39 cellular contexts compared by ENCODE assay signal in the genomic region with DNA sequence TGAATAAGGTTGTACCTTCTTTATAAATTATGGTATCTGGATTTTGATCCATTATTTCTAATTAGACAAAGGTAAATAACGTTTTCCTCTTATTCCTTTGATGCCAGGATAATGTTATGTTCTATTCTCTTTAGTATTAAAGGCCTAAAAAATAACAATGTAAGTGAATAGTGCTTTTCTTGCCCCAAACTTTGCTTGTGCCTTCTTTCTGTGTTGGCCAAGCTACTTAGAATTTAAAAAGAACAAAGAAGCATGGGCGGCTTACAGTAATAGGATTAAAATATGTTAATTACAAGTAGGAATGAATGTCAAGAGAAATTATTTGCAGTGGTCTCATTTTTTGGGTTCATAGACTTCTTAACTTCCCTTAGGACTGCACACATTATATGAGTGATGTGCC.
"Had no signal": no experiment of that assay in that cellular context is flagged by ENCODE, and none has a peak within 500 bp of the region (broad histone marks: within the 10 kb centered on the region; RNA-seq: fewer than 3 reads in every experiment).

No MANE protein-coding gene starts in this region.

- FAIRE-seq: astrocyte, bronchial epithelial cell had no signal

- H3K27ac Mint-ChIP-seq: activated naive CD4-positive, alpha-beta T cell treated with anti-CD3 and anti-CD28 coated beads for 36 hours; activated naive CD4-positive, alpha-beta T cell treated with anti-CD3 and anti-CD28 coated beads, Interleukin-2, amount 10 ng/mL, durations not matched to agents 7 days and 5 days; activated naive CD4-positive, alpha-beta T cell treated with anti-CD3 and anti-CD28 coated beads, Interleukin-2, amount 50 U/mL, for 24 hours; activated naive CD4-positive, alpha-beta T cell treated with anti-CD3 and anti-CD28 coated beads, Interleukin-2, amount 50 U/mL, for 72 hours; activated naive CD8-positive, alpha-beta T cell; activated naive CD8-positive, alpha-beta T cell treated with anti-CD3 and anti-CD28 coated beads for 36 hours; activated naive CD8-positive, alpha-beta T cell treated with anti-CD3 and anti-CD28 coated beads, Interleukin-2, amount 10 ng/mL, durations not matched to agents 7 days and 5 days; activated naive CD8-positive, alpha-beta T cell treated with anti-CD3 and anti-CD28 coated beads, Interleukin-2, amount 50 U/mL, for 24 hours; activated T-cell treated with anti-CD3 and anti-CD28 coated beads, Interleukin-2, amount 50 U/mL, for 24 hours; activated T-cell treated with anti-CD3 and anti-CD28 coated beads, Interleukin-2, amount 50 U/mL, for 72 hours; activated T-helper 1 cell treated with anti-CD3 and anti-CD28 coated beads, Interleukin-12 subunit alpha, Interleukin-12 subunit beta, Interleukin-2, Interleukin-4 antibody, amounts not matched to agents 30 ng/mL and 10 ng/mL and 1 ng/mL, durations not matched to agents 14 hours and 24 hours and 36 hours; activated T-helper 17 cell treated with anti-CD3 and anti-CD28 coated beads, Interleukin-2, amount 50 U/mL, for 72 hours; activated T-helper 2 cell treated with anti-CD3 and anti-CD28 coated beads, Interferon-gamma antibody, Interleukin-2, Interleukin-4, amounts not matched to agents 10 μg/mL and 5 μg/mL and 100 μg/mL, durations not matched to agents 14 hours and 24 hours and 36 hours; brain had no signal

- H3K27me3 ChIP-seq: adrenal gland, ascending aorta, body of pancreas, brain microvascular endothelial cell, breast epithelium, cardiac muscle cell had no signal

- H3K4me3 ChIP-seq: adrenal gland, ascending aorta, body of pancreas, breast epithelium, cardiac muscle cell had no signal

- H3K36me3 Mint-ChIP-seq: activated naive CD4-positive, alpha-beta T cell treated with anti-CD3 and anti-CD28 coated beads, Interleukin-2, amount 10 ng/mL, durations not matched to agents 7 days and 5 days; activated naive CD4-positive, alpha-beta T cell treated with anti-CD3 and anti-CD28 coated beads, Interleukin-2, amount 50 U/mL, for 24 hours; activated naive CD4-positive, alpha-beta T cell treated with anti-CD3 and anti-CD28 coated beads, Interleukin-2, amount 50 U/mL, for 72 hours; activated naive CD8-positive, alpha-beta T cell; activated naive CD8-positive, alpha-beta T cell treated with anti-CD3 and anti-CD28 coated beads for 36 hours; activated naive CD8-positive, alpha-beta T cell treated with anti-CD3 and anti-CD28 coated beads, Interleukin-2, amount 10 ng/mL, durations not matched to agents 7 days and 5 days had no signal

- H3K4me1 Mint-ChIP-seq: activated naive CD4-positive, alpha-beta T cell treated with anti-CD3 and anti-CD28 coated beads, Interleukin-2, amount 10 ng/mL, durations not matched to agents 7 days and 5 days; activated naive CD4-positive, alpha-beta T cell treated with anti-CD3 and anti-CD28 coated beads, Interleukin-2, amount 50 U/mL, for 24 hours; activated naive CD8-positive, alpha-beta T cell treated with anti-CD3 and anti-CD28 coated beads for 36 hours; activated naive CD8-positive, alpha-beta T cell treated with anti-CD3 and anti-CD28 coated beads, Interleukin-2, amount 10 ng/mL, durations not matched to agents 7 days and 5 days; activated naive CD8-positive, alpha-beta T cell treated with anti-CD3 and anti-CD28 coated beads, Interleukin-2, amount 50 U/mL, for 24 hours; activated T-helper 17 cell treated with anti-CD3 and anti-CD28 coated beads, Interleukin-2, amount 50 U/mL, for 72 hours; central memory CD8-positive, alpha-beta T cell had no signal

- H3K9me3 Mint-ChIP-seq: activated naive CD4-positive, alpha-beta T cell treated with anti-CD3 and anti-CD28 coated beads for 36 hours; activated naive CD4-positive, alpha-beta T cell treated with anti-CD3 and anti-CD28 coated beads, Interleukin-2, amount 10 ng/mL, durations not matched to agents 7 days and 5 days; activated naive CD4-positive, alpha-beta T cell treated with anti-CD3 and anti-CD28 coated beads, Interleukin-2, amount 50 U/mL, for 24 hours; activated naive CD8-positive, alpha-beta T cell treated with anti-CD3 and anti-CD28 coated beads for 36 hours; activated naive CD8-positive, alpha-beta T cell treated with anti-CD3 and anti-CD28 coated beads, Interleukin-2, amount 50 U/mL, for 24 hours; activated T-cell treated with anti-CD3 and anti-CD28 coated beads, Interleukin-2, amount 50 U/mL, for 24 hours; activated T-cell treated with anti-CD3 and anti-CD28 coated beads, Interleukin-2, amount 50 U/mL, for 4 hours; activated T-cell treated with anti-CD3 and anti-CD28 coated beads, Interleukin-2, amount 50 U/mL, for 72 hours; activated T-helper 1 cell treated with anti-CD3 and anti-CD28 coated beads, Interleukin-12 subunit alpha, Interleukin-12 subunit beta, Interleukin-2, Interleukin-4 antibody, amounts not matched to agents 30 ng/mL and 10 ng/mL and 1 ng/mL, durations not matched to agents 14 hours and 24 hours and 36 hours; activated T-helper 17 cell treated with anti-CD3 and anti-CD28 coated beads, Interleukin-2, amount 50 U/mL, for 72 hours; activated T-helper 2 cell treated with anti-CD3 and anti-CD28 coated beads, Interferon-gamma antibody, Interleukin-2, Interleukin-4, amounts not matched to agents 10 μg/mL and 5 μg/mL and 100 μg/mL, durations not matched to agents 14 hours and 24 hours and 36 hours; brain had no signal

- H3K4me1 ChIP-seq: adrenal gland, ascending aorta, body of pancreas, breast epithelium had no signal

- H3K27ac ChIP-seq: adrenal gland, ascending aorta, body of pancreas, brain microvascular endothelial cell, breast epithelium, cardiac muscle cell had no signal

- H3K36me3 ChIP-seq: adrenal gland, ascending aorta, brain microvascular endothelial cell, breast epithelium, cardiac muscle cell had no signal

- DNase-seq: activated effector memory CD4-positive, alpha-beta T cell treated with anti-CD3 and anti-CD28 coated beads, Interleukin-2, amount 50 U/mL, for 16 hours; activated effector memory CD4-positive, alpha-beta T cell treated with Interleukin-2 at 50 U/mL for 16 hours; activated gamma-delta T cell; activated gamma-delta T cell treated with Interleukin-2 at 50 U/mL for 16 hours; activated naive CD4-positive, alpha-beta T cell; activated naive CD4-positive, alpha-beta T cell treated with anti-CD3 and anti-CD28 coated beads for 36 hours; activated naive CD4-positive, alpha-beta T cell treated with anti-CD3 and anti-CD28 coated beads, Interleukin-2, amount 10 ng/mL, durations not matched to agents 7 days and 5 days; activated naive CD4-positive, alpha-beta T cell treated with anti-CD3 and anti-CD28 coated beads, Interleukin-2, amount 50 U/mL, for 16 hours; activated naive CD8-positive, alpha-beta T cell treated with anti-CD3 and anti-CD28 coated beads for 36 hours; activated naive CD8-positive, alpha-beta T cell treated with anti-CD3 and anti-CD28 coated beads, Interleukin-2, amount 10 ng/mL, durations not matched to agents 7 days and 5 days; activated naive CD8-positive, alpha-beta T cell treated with anti-CD3 and anti-CD28 coated beads, Interleukin-2, amount 50 U/mL, for 24 hours; activated T-cell treated with anti-CD3 and anti-CD28 coated beads, Interleukin-2, amount 50 U/mL, for 1 hour; activated T-cell treated with anti-CD3 and anti-CD28 coated beads, Interleukin-2, amount 50 U/mL, for 24 hours; activated T-cell treated with anti-CD3 and anti-CD28 coated beads, Interleukin-2, amount 50 U/mL, for 4 hours; activated T-cell treated with anti-CD3 and anti-CD28 coated beads, Interleukin-2, amount 50 U/mL, for 48 hours; activated T-cell treated with anti-CD3 and anti-CD28 coated beads, Interleukin-2, amount 50 U/mL, for 72 hours; adrenal gland; amniotic stem cell; amygdala; anterior cingulate cortex; aorta; body of pancreas; brain microvascular endothelial cell; caudate nucleus; central memory CD4-positive, alpha-beta T cell; cerebellar nuclear complex had no signal

- H3K4me3 Mint-ChIP-seq: activated naive CD4-positive, alpha-beta T cell treated with anti-CD3 and anti-CD28 coated beads for 36 hours; activated naive CD4-positive, alpha-beta T cell treated with anti-CD3 and anti-CD28 coated beads, Interleukin-2, amount 10 ng/mL, durations not matched to agents 7 days and 5 days; activated naive CD4-positive, alpha-beta T cell treated with anti-CD3 and anti-CD28 coated beads, Interleukin-2, amount 50 U/mL, for 24 hours; activated naive CD8-positive, alpha-beta T cell; activated naive CD8-positive, alpha-beta T cell treated with anti-CD3 and anti-CD28 coated beads for 36 hours; activated naive CD8-positive, alpha-beta T cell treated with anti-CD3 and anti-CD28 coated beads, Interleukin-2, amount 10 ng/mL, durations not matched to agents 7 days and 5 days; activated naive CD8-positive, alpha-beta T cell treated with anti-CD3 and anti-CD28 coated beads, Interleukin-2, amount 50 U/mL, for 24 hours; activated T-cell treated with anti-CD3 and anti-CD28 coated beads, Interleukin-2, amount 50 U/mL, for 24 hours; activated T-cell treated with anti-CD3 and anti-CD28 coated beads, Interleukin-2, amount 50 U/mL, for 4 hours; activated T-cell treated with anti-CD3 and anti-CD28 coated beads, Interleukin-2, amount 50 U/mL, for 72 hours; activated T-helper 1 cell treated with anti-CD3 and anti-CD28 coated beads, Interleukin-12 subunit alpha, Interleukin-12 subunit beta, Interleukin-2, Interleukin-4 antibody, amounts not matched to agents 30 ng/mL and 10 ng/mL and 1 ng/mL, durations not matched to agents 14 hours and 24 hours and 36 hours; activated T-helper 17 cell treated with anti-CD3 and anti-CD28 coated beads, Interleukin-2, amount 50 U/mL, for 72 hours; brain; central memory CD8-positive, alpha-beta T cell had no signal

- H3K27me3 Mint-ChIP-seq: activated naive CD4-positive, alpha-beta T cell treated with anti-CD3 and anti-CD28 coated beads, Interleukin-2, amount 10 ng/mL, durations not matched to agents 7 days and 5 days; activated naive CD4-positive, alpha-beta T cell treated with anti-CD3 and anti-CD28 coated beads, Interleukin-2, amount 50 U/mL, for 24 hours; activated naive CD8-positive, alpha-beta T cell; activated naive CD8-positive, alpha-beta T cell treated with anti-CD3 and anti-CD28 coated beads for 36 hours; activated naive CD8-positive, alpha-beta T cell treated with anti-CD3 and anti-CD28 coated beads, Interleukin-2, amount 10 ng/mL, durations not matched to agents 7 days and 5 days; activated naive CD8-positive, alpha-beta T cell treated with anti-CD3 and anti-CD28 coated beads, Interleukin-2, amount 50 U/mL, for 24 hours; activated T-cell treated with anti-CD3 and anti-CD28 coated beads, Interleukin-2, amount 50 U/mL, for 24 hours; activated T-helper 17 cell treated with anti-CD3 and anti-CD28 coated beads, Interleukin-2, amount 50 U/mL, for 72 hours; brain; central memory CD8-positive, alpha-beta T cell had no signal

- H3K9me3 ChIP-seq: adrenal gland, ascending aorta, body of pancreas, breast epithelium had no signal
